ENCODE assay signal across 10 cellular contexts in the genomic region with DNA sequence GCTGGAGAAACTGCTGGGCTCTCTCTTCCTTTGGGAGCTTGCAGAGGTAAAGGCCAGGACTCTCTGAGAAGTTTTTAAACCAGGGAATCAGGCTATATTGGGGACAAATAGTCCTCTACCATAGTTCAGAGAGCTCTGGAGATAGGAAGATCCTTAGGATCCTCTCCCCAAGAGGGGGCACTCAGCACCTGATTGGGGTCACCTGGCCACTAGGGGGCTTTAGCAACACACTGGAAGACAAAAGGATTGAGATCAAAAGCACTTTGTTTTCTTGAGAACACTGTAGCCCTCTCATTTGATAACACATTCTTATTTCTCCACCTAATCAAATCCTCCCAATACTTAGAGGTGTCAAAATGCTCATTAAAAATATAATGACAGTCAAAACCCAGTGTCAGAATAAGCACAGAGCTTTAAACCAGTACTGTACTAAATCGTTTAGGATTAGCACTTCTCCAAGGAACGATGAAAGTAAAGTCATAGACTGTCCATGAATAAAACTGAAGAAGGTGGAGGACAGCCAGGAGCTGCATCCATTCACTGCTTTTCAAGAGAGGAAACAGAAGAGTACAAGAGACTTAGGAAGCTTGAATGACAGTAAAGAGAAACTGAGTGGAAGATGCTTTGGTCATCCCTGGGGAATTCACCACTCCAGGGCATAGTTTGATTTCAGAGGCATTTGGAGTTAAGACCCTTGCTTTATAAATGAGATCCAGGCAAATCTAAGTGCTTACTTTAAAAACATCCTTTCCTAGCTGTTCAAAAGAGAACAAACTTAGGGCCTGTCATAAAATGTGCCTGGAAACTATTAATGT. TPM values are rescaled to one million over a fixed set of nuclear protein-coding genes. Genes with fewer than 3 reads are reported as not detected.
DNase-seq lines count a peak whose midpoint lies in the region; ATAC-seq and TF ChIP-seq lines count a peak whose summit lies in the region.
"Had no signal": no experiment of that assay in that cellular context is flagged by ENCODE, and none has a peak within 500 bp of the region (broad histone marks: within the 10 kb centered on the region; RNA-seq: fewer than 3 reads in every experiment).

No MANE protein-coding gene starts in this region.

- TF ChIP-seq CTCF in KMS-11 (conservative IDR thresholded peaks at IDR 0.05; ENCODE audit: low read depth, low read length): peak; percentile 68
- TF ChIP-seq CTCF in mesothelial cell of epicardium (IDR thresholded peaks at IDR 0.05; ENCODE audit: unreplicated experiment): peak; percentile 47
- TF ChIP-seq CTCF in uterus (IDR thresholded peaks at IDR 0.05): peak in 2 of 4 experiments; percentile 14 to 23

- H3K9ac ChIP-seq in KMS-11: no peak overlapping the region

- H3K4me1 ChIP-seq in KMS-11 (ENCODE audit: low read depth, poor library complexity, severe bottlenecking): no peaks in the 10 kb centered on the region
- H3K4me1 ChIP-seq in uterus: no peaks in the 10 kb centered on the region

- H2AFZ ChIP-seq in KMS-11 (ENCODE audit: low read depth): no peak overlapping the region

- no peak overlapping the region for H3K4me3 Mint-ChIP-seq in mesothelial cell of epicardium

- no peak for ATAC-seq in HG02852 (IDR thresholded peaks at IDR 0.05; ENCODE audit: unreplicated experiment)

- no peaks in the 10 kb centered on the region for H3K27me3 Mint-ChIP-seq in mesothelial cell of epicardium (ENCODE audit: low read depth)

- intact Hi-C loops in uterus (cut with DNase I; ENCODE audit: low total_unique reads): loop anchor here (10.0 kb wide), 1 partner anchor 55 kb away; no protein-coding TSS in a partner anchor

- H3K36me3 Mint-ChIP-seq in mesothelial cell of epicardium: no peaks in the 10 kb centered on the region

- no peaks in the 10 kb centered on the region for H3K79me2 ChIP-seq in KMS-11 (ENCODE audit: insufficient read depth, low read depth)

- no peak overlapping the region for H3K27ac ChIP-seq in KMS-11
- no peak overlapping the region for H3K27ac ChIP-seq in uterus

- peak overlapping the region; percentile 82 for H3K27ac Mint-ChIP-seq in mesothelial cell of epicardium

- no peak for TF ChIP-seq POLR2A in uterus (IDR thresholded peaks at IDR 0.05)

- H3K4me3 ChIP-seq in KMS-11 (IDR thresholded peaks at IDR 0.05; ENCODE audit: insufficient read depth, low read depth, low read length) (no peak overlapping the region), uterus (no peak overlapping the region)
- H3K4me3 ChIP-seq: lung had no signal

- H3K4me2 ChIP-seq in KMS-11: no peak overlapping the region

- no peaks in the 10 kb centered on the region for H3K27me3 ChIP-seq in KMS-11 (ENCODE audit: insufficient read depth, low read depth)
- no peaks in the 10 kb centered on the region for H3K27me3 ChIP-seq in uterus

- H3K4me1 Mint-ChIP-seq in mesothelial cell of epicardium: peaks cover 31% of the 10 kb centered on the region

- H3K36me3 ChIP-seq in KMS-11 (ENCODE audit: insufficient read depth) (no peaks in the 10 kb centered on the region), uterus (no peaks in the 10 kb centered on the region)

- no peaks in the 10 kb centered on the region for H4K20me1 ChIP-seq in KMS-11 (ENCODE audit: insufficient read depth)

- no peaks in the 10 kb centered on the region for H3K9me3 Mint-ChIP-seq in mesothelial cell of epicardium

- DNase-seq in NCI-H1436 (lab: John Stamatoyannopoulos, UW) (peak; percentile 2), NCI-H1436 treated with DMSO at 0.1 percent for 48 hours (lab: John Stamatoyannopoulos, UW) (no peak), mesothelial cell of epicardium (ENCODE audit: low spot score in 2 of 2, unreplicated experiment in 2 of 2) (peak in 1 of 2 experiments; percentile 57), DMS79 treated with DMSO at 0.1 percent for 48 hours (lab: John Stamatoyannopoulos, UW) (no peak), uterus (no peak)
- peak; percentile 13 for DNase-seq in activated naive CD4-positive, alpha-beta T cell treated with anti-CD3 and anti-CD28 coated beads, Interleukin-2, amount 50 U/mL, for 16 hours

- H3K9me3 ChIP-seq in uterus: no peaks in the 10 kb centered on the region

RNA-seq across cellular contexts. Expression of gene BMP4, which starts 26.5 kb away (rescaled TPM):
- total RNA-seq in mesothelial cell of epicardium (27.6 to 35.2 TPM (median 34.2 TPM) in 3 replicates), uterus (100 to 1,000 TPM in 1 of 4 donors, 10 to 100 TPM in 3; 12.0 to 127 (median 14.9) TPM)
- total RNA-seq: activated CD8-positive, alpha-beta memory T cell treated with anti-CD3 and anti-CD28 coated beads for 36 hours had no signal

Comparison
In these comparisons a context has a peak if more than half of its experiments do, and no peak if none do; other contexts are left out.
1. DNase-seq: peak in NCI-H1436 (single experiment) and activated naive CD4-positive, alpha-beta T cell treated with anti-CD3 and anti-CD28 coated beads, Interleukin-2, amount 50 U/mL, for 16 hours (single experiment); none in NCI-H1436 treated with DMSO at 0.1 percent for 48 hours (single experiment), DMS79 treated with DMSO at 0.1 percent for 48 hours (single experiment) and uterus (0 of 2).